In genomic region chr4:167021545-167022155, GRCh38 we compare ENCODE assay signal across 8 cellular contexts.
A peak's percentile ranks its signal among the peaks of the same experiment; 100 is the strongest.
DNase-seq lines count a peak whose midpoint lies in the region; ATAC-seq and TF ChIP-seq lines count a peak whose summit lies in the region.

No MANE protein-coding gene starts in this region.

- H3K4me1 ChIP-seq in prostate gland (replicated peaks) = no peaks in the 10 kb centered on the region

- WGBS in prostate gland = 10% methylated on average over 11 of the region's 11 CpGs

- TF ChIP-seq CTCF in RWPE1 (conservative IDR thresholded peaks at IDR 0.05; ENCODE audit: low read depth) (peak; percentile 71), prostate gland (IDR thresholded peaks at IDR 0.05) (peak; percentile 68 to 96 (median 76))

- TF ChIP-seq POLR2A in prostate gland (IDR thresholded peaks at IDR 0.05) = no peak

- POLR2A ChIA-PET in RWPE1 (lab: Yijun Ruan, JAX; ENCODE audit: low non-redundant PET) = no interaction called here

- CTCF ChIA-PET in RWPE1 (lab: Yijun Ruan, JAX) = interaction anchor here (0.6 to 0.7 kb wide), 4 partner anchors 103 to 974 kb away, joined by 3 read pairs; no protein-coding TSS in a partner anchor

- H3K9me3 ChIP-seq in prostate gland = no peaks in the 10 kb centered on the region

- no peaks in the 10 kb centered on the region for H3K36me3 ChIP-seq in prostate gland

- H3K4me3 ChIP-seq in prostate gland = no peak overlapping the region

- ATAC-seq in GM19043 (IDR thresholded peaks at IDR 0.05; ENCODE audit: low read depth, unreplicated experiment) = peak; percentile 72
- ATAC-seq in HG03521 (IDR thresholded peaks at IDR 0.05; ENCODE audit: unreplicated experiment) = peak; percentile 55
- ATAC-seq in Right ventricle myocardium superior (ENCODE audit: poor library complexity) = peak; percentile 89

- no peaks in the 10 kb centered on the region for H3K27me3 ChIP-seq in prostate gland (replicated peaks; ENCODE audit: insufficient read depth)

- peak; percentile 44 for DNase-seq in COLO829 (ENCODE audit: low spot score)
- peak; percentile 25 for DNase-seq in RWPE1 (ENCODE audit: low spot score)
- peak; percentile 54 for DNase-seq in activated naive CD4-positive, alpha-beta T cell treated with Interleukin-2 at 50 U/mL for 16 hours
- peak; percentile 77 for DNase-seq in Right ventricle myocardium superior
- DNase-seq in prostate gland (ENCODE audit: low spot score) = peak; percentile 69
- no peak for DNase-seq in mesenteric fat pad (ENCODE audit: low spot score)

- H3K27ac ChIP-seq in RWPE1 (no peak overlapping the region), prostate gland (peak overlapping the region in 1 of 2 donors; percentile 51)

- intact Hi-C loops in Right ventricle myocardium superior (cut with DNase I) = loop anchor here (5.0 kb wide), 1 partner anchor 271 kb away; no protein-coding TSS in a partner anchor
- intact Hi-C loops in prostate gland (cut with DNase I) = loop anchor here (5.0 to 10.0 kb wide), 3 partner anchors 271 to 1053 kb away; no protein-coding TSS in a partner anchor
